8 cellular contexts compared by ENCODE assay signal in the genomic region with DNA sequence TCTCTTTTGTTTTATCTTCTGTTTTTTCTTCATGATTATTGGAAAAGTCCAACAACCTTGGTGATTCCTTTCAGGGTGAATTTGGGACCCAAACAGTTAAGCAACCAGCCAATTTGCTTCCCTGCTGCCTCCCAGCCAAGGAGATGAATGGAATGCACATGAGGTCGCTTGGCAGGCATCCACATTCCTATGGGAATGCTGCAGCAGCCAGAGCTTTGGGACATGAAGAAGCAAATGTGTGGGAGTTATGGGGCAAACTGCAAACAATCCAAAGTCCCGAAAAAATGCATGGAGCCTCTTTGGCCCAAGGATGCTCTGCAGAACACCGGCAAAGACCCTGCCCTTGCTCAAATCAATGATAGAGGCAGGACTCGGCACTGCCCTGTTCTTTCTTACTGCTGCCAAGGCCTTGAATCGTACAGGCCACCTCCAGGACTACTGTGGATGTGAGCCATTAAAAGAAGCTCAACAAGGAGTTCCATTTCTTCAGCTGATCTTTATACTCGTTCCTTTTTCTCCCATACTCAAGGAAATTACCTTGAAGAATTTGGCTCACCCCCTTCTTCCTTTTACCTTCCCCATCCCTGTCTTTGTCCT.
DNase-seq lines count a peak whose midpoint lies in the region; ATAC-seq and TF ChIP-seq lines count a peak whose summit lies in the region.

No MANE protein-coding gene starts in this region.

- H3K27ac Mint-ChIP-seq in stimulated activated naive CD8-positive, alpha-beta T cell treated with anti-CD3 and anti-CD28 coated beads, Interleukin-15, amount 100 ng/mL, for 72 hours = no peak overlapping the region
- no peak overlapping the region for H3K27ac Mint-ChIP-seq in immature natural killer cell

- no peaks in the 10 kb centered on the region for H3K9me3 ChIP-seq in osteoblast (ENCODE audit: low read depth, low read length)

- peak overlapping the region; percentile 9 for H3K4me3 ChIP-seq in osteoblast (ENCODE audit: insufficient read depth, low read length)

- TF ChIP-seq CTCF in osteoblast (IDR thresholded peaks at IDR 0.05; ENCODE audit: extremely low read depth, low read depth, low read length) = no peak

- no peaks in the 10 kb centered on the region for H4K20me1 ChIP-seq in osteoblast (ENCODE audit: insufficient read depth, low read length)

- H3K36me3 ChIP-seq in osteoblast (ENCODE audit: insufficient read depth, low read length) = no peaks in the 10 kb centered on the region

- H3K27me3 ChIP-seq in osteoblast (ENCODE audit: insufficient read depth, low read length) = no peaks in the 10 kb centered on the region

- H3K9me3 Mint-ChIP-seq in stimulated activated naive CD8-positive, alpha-beta T cell treated with anti-CD3 and anti-CD28 coated beads, Interleukin-15, amount 100 ng/mL, for 72 hours = peaks cover 3 to 5% of the 10 kb centered on the region in 2 donors
- peaks cover 0 to 4% (median 1%) of the 10 kb centered on the region in 6 donors for H3K9me3 Mint-ChIP-seq in immature natural killer cell

- DNase-seq in Daoy (ENCODE audit: low read depth) (peak; percentile 83), glomerular endothelial cell (ENCODE audit: extremely low read depth, low read depth, low spot score) (peak; percentile 10), osteoblast (ENCODE audit: insufficient read length, low spot score, missing footprints) (peak; percentile 64), immature natural killer cell (no peak), NCI-H524 (lab: John Stamatoyannopoulos, UW) (no peak)
- no peak for DNase-seq in stimulated activated naive CD8-positive, alpha-beta T cell treated with anti-CD3 and anti-CD28 coated beads, Interleukin-15, amount 100 ng/mL, for 72 hours

- peak overlapping the region; percentile 64 for H3K4me2 ChIP-seq in osteoblast (ENCODE audit: insufficient read depth, low read length)

- no peaks in the 10 kb centered on the region for H3K4me1 Mint-ChIP-seq in stimulated activated naive CD8-positive, alpha-beta T cell treated with anti-CD3 and anti-CD28 coated beads, Interleukin-15, amount 100 ng/mL, for 72 hours
- H3K4me1 Mint-ChIP-seq in immature natural killer cell = no peaks in the 10 kb centered on the region

- H2AFZ ChIP-seq in osteoblast (ENCODE audit: low read length) = peak overlapping the region; percentile 26

- peak; percentile 92 for ATAC-seq in SK-N-SH treated with all-trans-retinoic acid at 6 μM for 48 hours
- no peak for ATAC-seq in HG02759 (IDR thresholded peaks at IDR 0.05; ENCODE audit: unreplicated experiment)
- ATAC-seq in stimulated activated naive CD8-positive, alpha-beta T cell treated with anti-CD3 and anti-CD28 coated beads, Interleukin-15, amount 100 ng/mL, for 72 hours = no peak

- peaks cover 50% of the 10 kb centered on the region for H3K4me1 ChIP-seq in osteoblast (ENCODE audit: insufficient read depth, low read length)

- no peaks in the 10 kb centered on the region for H3K79me2 ChIP-seq in osteoblast (ENCODE audit: insufficient read depth, low read length)

- peaks cover 42% of the 10 kb centered on the region for H3K27me3 Mint-ChIP-seq in stimulated activated naive CD8-positive, alpha-beta T cell treated with anti-CD3 and anti-CD28 coated beads, Interleukin-15, amount 100 ng/mL, for 72 hours
- peaks cover 3 to 4% (median 3%) of the 10 kb centered on the region in 3 donors for H3K27me3 Mint-ChIP-seq in immature natural killer cell (ENCODE audit: low read depth in 3 of 3)

- H3K4me3 Mint-ChIP-seq in stimulated activated naive CD8-positive, alpha-beta T cell treated with anti-CD3 and anti-CD28 coated beads, Interleukin-15, amount 100 ng/mL, for 72 hours = no peak overlapping the region
- no peak overlapping the region for H3K4me3 Mint-ChIP-seq in immature natural killer cell

- H3K27ac ChIP-seq in osteoblast (ENCODE audit: low read depth, low read length) = peak overlapping the region; percentile 88

- no peaks in the 10 kb centered on the region for H3K36me3 Mint-ChIP-seq in immature natural killer cell

TF ChIP-seq in SK-N-SH treated with all-trans-retinoic acid at 6 μM for 48 hours, 23 proteins besides CTCF, POLR2A, EP300 and RAD21:
- peak; percentile 67 for TF ChIP-seq ISL1 (CRISPR knock-in tag; IDR thresholded peaks at IDR 0.05)
- TF ChIP-seq, protein P1, sequence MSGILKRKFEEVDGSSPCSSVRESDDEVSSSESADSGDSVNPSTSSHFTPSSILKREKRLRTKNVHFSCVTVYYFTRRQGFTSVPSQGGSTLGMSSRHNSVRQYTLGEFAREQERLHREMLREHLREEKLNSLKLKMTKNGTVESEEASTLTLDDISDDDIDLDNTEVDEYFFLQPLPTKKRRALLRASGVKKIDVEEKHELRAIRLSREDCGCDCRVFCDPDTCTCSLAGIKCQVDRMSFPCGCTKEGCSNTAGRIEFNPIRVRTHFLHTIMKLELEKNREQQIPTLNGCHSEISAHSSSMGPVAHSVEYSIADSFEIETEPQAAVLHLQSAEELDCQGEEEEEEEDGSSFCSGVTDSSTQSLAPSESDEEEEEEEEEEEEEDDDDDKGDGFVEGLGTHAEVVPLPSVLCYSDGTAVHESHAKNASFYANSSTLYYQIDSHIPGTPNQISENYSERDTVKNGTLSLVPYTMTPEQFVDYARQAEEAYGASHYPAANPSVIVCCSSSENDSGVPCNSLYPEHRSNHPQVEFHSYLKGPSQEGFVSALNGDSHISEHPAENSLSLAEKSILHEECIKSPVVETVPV (CRISPR knock-in tag; IDR thresholded peaks at IDR 0.05) = no peak
- no peak for TF ChIP-seq PPARA (CRISPR knock-in tag; IDR thresholded peaks at IDR 0.05; ENCODE audit: borderline replicate concordance)
- TF ChIP-seq ZFP3 (CRISPR knock-in tag; IDR thresholded peaks at IDR 0.05) = peak; percentile 73
- peak; percentile 89; the same call in 1 of the 2 replicates for TF ChIP-seq CSDC2 (CRISPR knock-in tag; IDR thresholded peaks at IDR 0.05)
- TF ChIP-seq TSHZ2 (CRISPR knock-in tag; IDR thresholded peaks at IDR 0.05) = peak; percentile 43; the same call in 1 of the 2 replicates
- TF ChIP-seq SNAI2 (CRISPR knock-in tag; IDR thresholded peaks at IDR 0.05) = 0 out of 2 replicates have a peak, but pooled peaks have one; percentile 30

Comparison
In these comparisons a context has a peak if more than half of its experiments do, and no peak if none do; other contexts are left out.
1. DNase-seq: peak in Daoy (single experiment), glomerular endothelial cell (single experiment) and osteoblast (single experiment); none in stimulated activated naive CD8-positive, alpha-beta T cell treated with anti-CD3 and anti-CD28 coated beads, Interleukin-15, amount 100 ng/mL, for 72 hours (0 of 2), immature natural killer cell (0 of 3) and NCI-H524 (0 of 2).